In genomic region chr11:10317776-10318526, GRCh38 we compare ENCODE assay signal across 11 cellular contexts. TPM values are rescaled to one million over a fixed set of nuclear protein-coding genes. Genes with fewer than 3 reads are reported as not detected.
DNase-seq lines count a peak whose midpoint lies in the region; ATAC-seq and TF ChIP-seq lines count a peak whose summit lies in the region.
"Had no signal": no experiment of that assay in that cellular context is flagged by ENCODE, and none has a peak within 500 bp of the region (broad histone marks: within the 10 kb centered on the region; RNA-seq: fewer than 3 reads in every experiment).

No MANE protein-coding gene starts in this region.

- H3K36me3 ChIP-seq in BLaER1 treated with 17β-estradiol and CSF1 and Interleukin-3, amounts not matched to agents 10 nM and 100 nM = no peaks in the 10 kb centered on the region
- no peaks in the 10 kb centered on the region for H3K36me3 ChIP-seq in ectodermal cell (ENCODE audit: control insufficient read depth, insufficient read depth, low read length)
- no peaks in the 10 kb centered on the region for H3K36me3 ChIP-seq in A673 (ENCODE audit: insufficient read depth, low read length, poor library complexity, severe bottlenecking)

- H3K4me1 ChIP-seq in BLaER1 treated with 17β-estradiol and CSF1 and Interleukin-3, amounts not matched to agents 10 nM and 100 nM = peaks cover 13 to 34% (median 21%) of the 10 kb centered on the region in 10 experiments; a peak in 17 of 20 replicates
- H3K4me1 ChIP-seq in ectodermal cell (ENCODE audit: control insufficient read depth, insufficient read depth, low read length) (peaks cover 8% of the 10 kb centered on the region), A673 (ENCODE audit: insufficient read depth, low read length, poor library complexity, severe bottlenecking) (peaks cover 5% of the 10 kb centered on the region)

- H3K4me3 Mint-ChIP-seq in activated T-cell treated with anti-CD3 and anti-CD28 coated beads, Interleukin-2, amount 50 U/mL, for 24 hours = no peak overlapping the region

- TF ChIP-seq CTCF in A673 (conservative IDR thresholded peaks at IDR 0.05; ENCODE audit: low read depth, low read length) = no peak

- H3K4me2 ChIP-seq in BLaER1 treated with 17β-estradiol and CSF1 and Interleukin-3, amounts not matched to agents 10 nM and 100 nM = peak overlapping the region; percentile 7 to 61 (median 35); a peak in 19 of 22 replicates
- H3K4me2 ChIP-seq: SK-N-SH had no signal

- H3K4me3 ChIP-seq in BLaER1 treated with 17β-estradiol and CSF1 and Interleukin-3, amounts not matched to agents 10 nM and 100 nM = no peak overlapping the region
- H3K4me3 ChIP-seq in ectodermal cell (ENCODE audit: insufficient read depth, low read depth, low read length) (no peak overlapping the region), A673 (ENCODE audit: low read depth, low read length, poor library complexity, severe bottlenecking) (no peak overlapping the region)

- H3K9me3 ChIP-seq in BLaER1 treated with 17β-estradiol and CSF1 and Interleukin-3, amounts not matched to agents 10 nM and 100 nM (replicated peaks in 1 of 11) = no peaks in the 10 kb centered on the region
- H3K9me3 ChIP-seq in ectodermal cell (ENCODE audit: control insufficient read depth, low read length) = no peaks in the 10 kb centered on the region
- H3K9me3 ChIP-seq in A673 (ENCODE audit: low read depth, low read length, poor library complexity, severe bottlenecking) = no peaks in the 10 kb centered on the region
- H3K9me3 ChIP-seq: SK-N-SH had no signal

- no peaks in the 10 kb centered on the region; a peak in 1 of 22 replicates for H3K27me3 ChIP-seq in BLaER1 treated with 17β-estradiol and CSF1 and Interleukin-3, amounts not matched to agents 10 nM and 100 nM
- H3K27me3 ChIP-seq in ectodermal cell (ENCODE audit: control insufficient read depth, insufficient read depth, low read length, poor library complexity, severe bottlenecking) (no peaks in the 10 kb centered on the region), A673 (replicated peaks; ENCODE audit: insufficient read depth, low read depth, low read length, poor library complexity) (no peaks in the 10 kb centered on the region)

- no peaks in the 10 kb centered on the region for H3K9me3 Mint-ChIP-seq in activated T-cell treated with anti-CD3 and anti-CD28 coated beads, Interleukin-2, amount 50 U/mL, for 24 hours

- no peak overlapping the region for H3K27ac Mint-ChIP-seq in activated T-cell treated with anti-CD3 and anti-CD28 coated beads, Interleukin-2, amount 50 U/mL, for 24 hours

- POLR2A ChIA-PET in A673 (lab: Charles Lee; ENCODE audit: low non-redundant PET) = no interaction called here
- POLR2A ChIA-PET in HEK293T (lab: Yijun Ruan, JAX) = interaction anchor here (0.6 to 2.0 kb wide), 2 partner anchors 13 to 34 kb away, joined by 3 to 5 read pairs; partner anchors contain the start of gene ADM

- no peaks in the 10 kb centered on the region for H4K20me1 ChIP-seq in BLaER1 treated with 17β-estradiol and CSF1 and Interleukin-3, amounts not matched to agents 10 nM and 100 nM

- peak; percentile 52 for ATAC-seq in GM19351 (IDR thresholded peaks at IDR 0.05; ENCODE audit: unreplicated experiment)
- ATAC-seq in HG03139 (IDR thresholded peaks at IDR 0.05; ENCODE audit: unreplicated experiment) = peak; percentile 43

- peaks cover 17% of the 10 kb centered on the region for H3K4me1 Mint-ChIP-seq in activated T-cell treated with anti-CD3 and anti-CD28 coated beads, Interleukin-2, amount 50 U/mL, for 24 hours (ENCODE audit: low read depth)

- 74 to 97% methylated on average over 3 to 5 of the region's 5 CpGs for WGBS in ectodermal cell, 2 experiments

- H3K27ac ChIP-seq in BLaER1 treated with 17β-estradiol and CSF1 and Interleukin-3, amounts not matched to agents 10 nM and 100 nM = no peak overlapping the region
- peak overlapping the region; percentile 61 for H3K27ac ChIP-seq in ectodermal cell (ENCODE audit: insufficient read depth, low read depth, low read length, poor library complexity, severe bottlenecking)
- no peak overlapping the region for H3K27ac ChIP-seq in A673 (ENCODE audit: low read depth, low read length, poor library complexity, severe bottlenecking)
- H3K27ac ChIP-seq: C4-2B had no signal

- H3K9ac ChIP-seq in BLaER1 treated with 17β-estradiol and CSF1 and Interleukin-3, amounts not matched to agents 10 nM and 100 nM = no peak overlapping the region
- H3K9ac ChIP-seq: SK-N-SH had no signal

- CTCF ChIA-PET in A673 (lab: Charles Lee) = interaction anchor here (0.5 to 0.6 kb wide), 3 partner anchors 14 to 377 kb away, joined by 3 to 4 read pairs (median 3); no protein-coding TSS in a partner anchor
- CTCF ChIA-PET in HEK293T (lab: Yijun Ruan, JAX) = interaction anchor here (1.1 to 1.4 kb wide), 3 partner anchors 10 to 559 kb away, joined by 3 to 4 read pairs (median 4); no protein-coding TSS in a partner anchor

- no TSS peak for BruUV-seq in A673 (replicated peaks; lab: Mats Ljungman, UMichigan)

- DNase-seq in MV-4-11 (lab: John Stamatoyannopoulos, UW) (no peak), A673 (ENCODE audit: low spot score) (no peak), HEK293T (ENCODE audit: extremely low spot score) (no peak)
- DNase-seq in activated T-cell treated with anti-CD3 and anti-CD28 coated beads, Interleukin-2, amount 50 U/mL, for 24 hours = no peak
- DNase-seq: SK-N-SH had no signal

- intact Hi-C loops in A673 (cut with micrococcal nuclease; ENCODE audit: unreplicated experiment) = no loop called here

- no peaks in the 10 kb centered on the region for H3K36me3 Mint-ChIP-seq in activated T-cell treated with anti-CD3 and anti-CD28 coated beads, Interleukin-2, amount 50 U/mL, for 24 hours (ENCODE audit: low read depth)

- peaks cover 11% of the 10 kb centered on the region for H3K27me3 Mint-ChIP-seq in activated T-cell treated with anti-CD3 and anti-CD28 coated beads, Interleukin-2, amount 50 U/mL, for 24 hours

TF ChIP-seq in HEK293T, 16 proteins besides CTCF, POLR2A, EP300 and RAD21:
- TF ChIP-seq BHLHE40 (IDR thresholded peaks at IDR 0.05; ENCODE audit: borderline replicate concordance) (no peak), SP1 (IDR thresholded peaks at IDR 0.05) (no peak)

RNA-seq across cellular contexts. Expression of gene ADM, which starts 13.1 kb away (rescaled TPM):
- polyA plus RNA-seq in ectodermal cell (2013, experiment 1 of 4) = 3.0 TPM
- 1.8 TPM for polyA plus RNA-seq in ectodermal cell (2013, experiment 2 of 4)
- polyA plus RNA-seq in ectodermal cell (2013, experiment 3 of 4) = 1.7 TPM
- polyA plus RNA-seq in ectodermal cell (2013, experiment 4 of 4) = 2.0 TPM
- total RNA-seq in A673 (2021) = 2.3 and 3.8 TPM in 2 replicates
- total RNA-seq: HT1080 had no signal

RNA-seq across cellular contexts. Expression of gene SBF2, which starts 23.9 kb away (rescaled TPM):
- 17.0 TPM for polyA plus RNA-seq in ectodermal cell (2013, experiment 1 of 4)
- 18.1 TPM for polyA plus RNA-seq in ectodermal cell (2013, experiment 2 of 4)
- 16.7 TPM for polyA plus RNA-seq in ectodermal cell (2013, experiment 3 of 4)
- 15.8 TPM for polyA plus RNA-seq in ectodermal cell (2013, experiment 4 of 4)
- 24.7 and 31.8 TPM in 2 replicates for total RNA-seq in A673 (2021)
